2 cellular contexts compared by ENCODE assay signal in the genomic region with DNA sequence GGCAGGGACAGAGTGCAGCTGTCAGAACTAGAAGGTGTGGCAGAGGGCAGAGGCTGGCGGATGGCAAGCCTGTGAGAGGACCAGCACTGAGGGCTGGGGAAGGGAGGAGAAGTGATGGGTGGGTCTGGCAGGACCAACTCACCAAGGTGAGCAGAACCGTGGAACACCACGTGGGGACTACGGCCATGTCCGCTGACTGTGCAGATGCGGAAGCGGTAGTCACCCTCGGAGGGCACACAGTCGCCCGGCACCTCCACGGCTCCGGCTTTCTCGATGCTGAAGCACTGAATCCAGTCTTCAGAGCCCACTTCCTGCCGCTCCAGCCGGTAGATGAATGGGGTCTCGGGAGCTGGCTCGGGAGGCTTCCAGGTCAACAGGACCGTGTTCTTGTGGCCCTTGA.
TF ChIP-seq lines count a peak whose summit lies in the region.

No MANE protein-coding gene starts in this region.

TF ChIP-seq in HepG2, 621 proteins besides CTCF, POLR2A, EP300 and RAD21 (continues in another document):
- TF ChIP-seq ZGPAT (CRISPR knock-in tag; IDR thresholded peaks at IDR 0.05) = 0 out of 2 replicates have a peak, but pooled peaks have one; percentile 28
- no peak for TF ChIP-seq ZBTB10 (CRISPR knock-in tag; IDR thresholded peaks at IDR 0.05; ENCODE audit: borderline replicate concordance)
- peak; percentile 29; the same call in 1 of the 2 replicates for TF ChIP-seq NFKB2 (CRISPR knock-in tag; IDR thresholded peaks at IDR 0.05; ENCODE audit: borderline replicate concordance)
- TF ChIP-seq SMAD1 (CRISPR knock-in tag; IDR thresholded peaks at IDR 0.05; ENCODE audit: borderline replicate concordance, low read depth) = no peak
- TF ChIP-seq HDAC6 (IDR thresholded peaks at IDR 0.05; ENCODE audit: low read depth, low read length) = no peak
- TF ChIP-seq HNRNPL (IDR thresholded peaks at IDR 0.05; ENCODE audit: low read depth, low read length) = no peak
- no peak for TF ChIP-seq SALL1 (CRISPR knock-in tag; IDR thresholded peaks at IDR 0.05)
- no peak for TF ChIP-seq MED13 (CRISPR knock-in tag; IDR thresholded peaks at IDR 0.05)
- no peak for TF ChIP-seq CHD4 (IDR thresholded peaks at IDR 0.05; ENCODE audit: borderline replicate concordance, low read length)
- TF ChIP-seq, protein P1, sequence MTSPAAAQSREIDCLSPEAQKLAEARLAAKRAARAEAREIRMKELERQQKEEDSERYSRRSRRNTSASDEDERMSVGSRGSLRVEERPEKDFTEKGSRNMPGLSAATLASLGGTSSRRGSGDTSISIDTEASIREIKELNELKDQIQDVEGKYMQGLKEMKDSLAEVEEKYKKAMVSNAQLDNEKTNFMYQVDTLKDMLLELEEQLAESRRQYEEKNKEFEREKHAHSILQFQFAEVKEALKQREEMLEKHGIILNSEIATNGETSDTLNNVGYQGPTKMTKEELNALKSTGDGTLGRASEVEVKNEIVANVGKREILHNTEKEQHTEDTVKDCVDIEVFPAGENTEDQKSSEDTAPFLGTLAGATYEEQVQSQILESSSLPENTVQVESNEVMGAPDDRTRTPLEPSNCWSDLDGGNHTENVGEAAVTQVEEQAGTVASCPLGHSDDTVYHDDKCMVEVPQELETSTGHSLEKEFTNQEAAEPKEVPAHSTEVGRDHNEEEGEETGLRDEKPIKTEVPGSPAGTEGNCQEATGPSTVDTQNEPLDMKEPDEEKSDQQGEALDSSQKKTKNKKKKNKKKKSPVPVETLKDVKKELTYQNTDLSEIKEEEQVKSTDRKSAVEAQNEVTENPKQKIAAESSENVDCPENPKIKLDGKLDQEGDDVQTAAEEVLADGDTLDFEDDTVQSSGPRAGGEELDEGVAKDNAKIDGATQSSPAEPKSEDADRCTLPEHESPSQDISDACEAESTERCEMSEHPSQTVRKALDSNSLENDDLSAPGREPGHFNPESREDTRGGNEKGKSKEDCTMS (CRISPR knock-in tag; conservative IDR thresholded peaks at IDR 0.05) = no peak
- 0 out of 2 replicates have a peak, but pooled peaks have one; percentile 1 for TF ChIP-seq ZNF501 (CRISPR knock-in tag; IDR thresholded peaks at IDR 0.05)
- peak; percentile 6 for TF ChIP-seq ZNF619 (CRISPR knock-in tag; IDR thresholded peaks at IDR 0.05)
- no peak for TF ChIP-seq LBX2 (CRISPR knock-in tag; IDR thresholded peaks at IDR 0.05; ENCODE audit: borderline replicate concordance)
- TF ChIP-seq AGO2 (optimal IDR thresholded peaks at IDR 0.05; ENCODE audit: low read depth, low read length) = peak; percentile 17
- no peak for TF ChIP-seq ZNF713 (CRISPR knock-in tag; IDR thresholded peaks at IDR 0.05)
- no peak for TF ChIP-seq JUND (CRISPR knock-in tag; IDR thresholded peaks at IDR 0.05)
- peak; percentile 10 for TF ChIP-seq POLR2AphosphoS5 (IDR thresholded peaks at IDR 0.05; ENCODE audit: low read depth, low read length)
- TF ChIP-seq ZNF850 (CRISPR knock-in tag; conservative IDR thresholded peaks at IDR 0.05) = no peak

TF ChIP-seq in WTC11, 78 proteins besides CTCF, POLR2A, EP300 and RAD21:
- TF ChIP-seq, protein P2, sequence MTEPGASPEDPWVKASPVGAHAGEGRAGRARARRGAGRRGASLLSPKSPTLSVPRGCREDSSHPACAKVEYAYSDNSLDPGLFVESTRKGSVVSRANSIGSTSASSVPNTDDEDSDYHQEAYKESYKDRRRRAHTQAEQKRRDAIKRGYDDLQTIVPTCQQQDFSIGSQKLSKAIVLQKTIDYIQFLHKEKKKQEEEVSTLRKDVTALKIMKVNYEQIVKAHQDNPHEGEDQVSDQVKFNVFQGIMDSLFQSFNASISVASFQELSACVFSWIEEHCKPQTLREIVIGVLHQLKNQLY (CRISPR knock-in tag; IDR thresholded peaks at IDR 0.05) = no peak
- TF ChIP-seq, protein P3, sequence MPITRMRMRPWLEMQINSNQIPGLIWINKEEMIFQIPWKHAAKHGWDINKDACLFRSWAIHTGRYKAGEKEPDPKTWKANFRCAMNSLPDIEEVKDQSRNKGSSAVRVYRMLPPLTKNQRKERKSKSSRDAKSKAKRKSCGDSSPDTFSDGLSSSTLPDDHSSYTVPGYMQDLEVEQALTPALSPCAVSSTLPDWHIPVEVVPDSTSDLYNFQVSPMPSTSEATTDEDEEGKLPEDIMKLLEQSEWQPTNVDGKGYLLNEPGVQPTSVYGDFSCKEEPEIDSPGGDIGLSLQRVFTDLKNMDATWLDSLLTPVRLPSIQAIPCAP (CRISPR knock-in tag; IDR thresholded peaks at IDR 0.05) = no peak
- TF ChIP-seq ZNF396 (CRISPR knock-in tag; IDR thresholded peaks at IDR 0.05; ENCODE audit: borderline replicate concordance) (no peak), CBFB (CRISPR knock-in tag; IDR thresholded peaks at IDR 0.05; ENCODE audit: low read depth) (no peak), MYBL2 (CRISPR knock-in tag; IDR thresholded peaks at IDR 0.05) (no peak), JAZF1 (CRISPR knock-in tag; IDR thresholded peaks at IDR 0.05) (no peak), FOXK1 (CRISPR knock-in tag; IDR thresholded peaks at IDR 0.05) (no peak), MAX (CRISPR knock-in tag; IDR thresholded peaks at IDR 0.05) (no peak), SP1 (CRISPR knock-in tag; conservative IDR thresholded peaks at IDR 0.05) (no peak), MXD4 (CRISPR knock-in tag; IDR thresholded peaks at IDR 0.05; ENCODE audit: borderline replicate concordance) (no peak)
